In genomic region chr1:112626193-112626592, GRCh38 we compare ENCODE assay signal across 19 cellular contexts. TPM values are rescaled to one million over a fixed set of nuclear protein-coding genes. Genes with fewer than 3 reads are reported as not detected.
DNase-seq lines count a peak whose midpoint lies in the region; ATAC-seq and TF ChIP-seq lines count a peak whose summit lies in the region.
"Had no signal": no experiment of that assay in that cellular context is flagged by ENCODE, and none has a peak within 500 bp of the region (broad histone marks: within the 10 kb centered on the region; RNA-seq: fewer than 3 reads in every experiment).

No MANE protein-coding gene starts in this region.

- in situ Hi-C loops in HAP-1 (cut with MboI; ENCODE audit: low sequenced_read_pairs): no loop called here

- no peaks in the 10 kb centered on the region for H3K27me3 Mint-ChIP-seq in activated T-cell treated with anti-CD3 and anti-CD28 coated beads, Interleukin-2, amount 50 U/mL, for 24 hours
- H3K27me3 Mint-ChIP-seq in IgD-negative memory B cell: no peaks in the 10 kb centered on the region
- H3K27me3 Mint-ChIP-seq in central memory CD8-positive, alpha-beta T cell: no peaks in the 10 kb centered on the region
- H3K27me3 Mint-ChIP-seq: activated CD4-positive, alpha-beta T cell treated with anti-CD3 and anti-CD28 coated beads, Interleukin-2, amount 10 ng/mL, durations not matched to agents 24 days and 14 days; progenitor cell of endocrine pancreas; type B pancreatic cell had no signal

- WGBS in psoas muscle, 3 donors: 89 to 94% (median 93%) methylated on average over 5 of the region's 5 CpGs

- no peaks in the 10 kb centered on the region for H3K27me3 ChIP-seq in psoas muscle (ENCODE audit: insufficient read depth in 3 of 3, low read length in 2 of 3)
- H3K27me3 ChIP-seq in HAP-1 (ENCODE audit: low read depth): no peaks in the 10 kb centered on the region
- H3K27me3 ChIP-seq: cardiac muscle cell had no signal

- DNase-seq in activated T-cell treated with anti-CD3 and anti-CD28 coated beads, Interleukin-2, amount 50 U/mL, for 24 hours: no peak
- DNase-seq in activated T-cell treated with anti-CD3 and anti-CD28 coated beads for 4 hours (no peak), psoas muscle (no peak), NAMALWA (ENCODE audit: low spot score) (no peak), HAP-1 (ENCODE audit: low spot score in 2 of 2) (no peak)
- no peak for DNase-seq in central memory CD8-positive, alpha-beta T cell (ENCODE audit: low spot score in 2 of 2)
- DNase-seq in activated effector memory CD4-positive, alpha-beta T cell treated with anti-CD3 and anti-CD28 coated beads, Interleukin-2, amount 50 U/mL, for 16 hours: no peak
- DNase-seq: activated gamma-delta T cell treated with Interleukin-2 at 50 U/mL for 16 hours, cortex of kidney, endodermal cell, islet precursor cell, NCI-H2081 treated with DMSO at 0.1 percent for 48 hours, NCI-H82 had no signal

- intact Hi-C loops in psoas muscle (cut with DNase I): no loop called here

- H3K9me3 ChIP-seq in psoas muscle (no peaks in the 10 kb centered on the region), HAP-1 (no peaks in the 10 kb centered on the region)

- peak overlapping the region; percentile 96 for H3K27ac ChIP-seq in psoas muscle
- H3K27ac ChIP-seq: cardiac muscle cell, VCaP had no signal

- H3K4me1 Mint-ChIP-seq in activated T-cell treated with anti-CD3 and anti-CD28 coated beads, Interleukin-2, amount 50 U/mL, for 24 hours (ENCODE audit: low read depth): peaks cover 79% of the 10 kb centered on the region
- H3K4me1 Mint-ChIP-seq in IgD-negative memory B cell: peaks cover 61 to 69% (median 65%) of the 10 kb centered on the region in 3 donors
- peaks cover 65% of the 10 kb centered on the region for H3K4me1 Mint-ChIP-seq in central memory CD8-positive, alpha-beta T cell
- H3K4me1 Mint-ChIP-seq: endodermal cell had no signal

- H3K4me1 ChIP-seq in psoas muscle: peaks cover 85% of the 10 kb centered on the region
- H3K4me1 ChIP-seq in HAP-1: peaks cover 13% of the 10 kb centered on the region

- TF ChIP-seq CTCF in psoas muscle (IDR thresholded peaks at IDR 0.05): no peak

- no peak overlapping the region for H3K4me3 ChIP-seq in psoas muscle
- H3K4me3 ChIP-seq in HAP-1: no peak overlapping the region
- H3K4me3 ChIP-seq: cardiac muscle cell had no signal

- ATAC-seq in central memory CD8-positive, alpha-beta T cell (replicated peaks; ENCODE audit: extremely low read depth, poor library complexity, severe bottlenecking): no peak
- no peak for ATAC-seq in psoas muscle

- H3K27ac Mint-ChIP-seq in activated T-cell treated with anti-CD3 and anti-CD28 coated beads, Interleukin-2, amount 50 U/mL, for 24 hours: peak overlapping the region; percentile 91
- peak overlapping the region in 2 of 3 donors; percentile 8 to 78 for H3K27ac Mint-ChIP-seq in IgD-negative memory B cell
- peak overlapping the region; percentile 33 for H3K27ac Mint-ChIP-seq in central memory CD8-positive, alpha-beta T cell (ENCODE audit: low read depth)
- H3K27ac Mint-ChIP-seq: endodermal cell, type B pancreatic cell had no signal

- peaks cover 90% of the 10 kb centered on the region for H3K36me3 Mint-ChIP-seq in activated T-cell treated with anti-CD3 and anti-CD28 coated beads, Interleukin-2, amount 50 U/mL, for 24 hours (ENCODE audit: low read depth)
- peaks cover 6% of the 10 kb centered on the region for H3K36me3 Mint-ChIP-seq in IgD-negative memory B cell
- H3K36me3 Mint-ChIP-seq in central memory CD8-positive, alpha-beta T cell (ENCODE audit: insufficient read depth): peaks cover 56% of the 10 kb centered on the region

- H3K4me3 Mint-ChIP-seq in activated T-cell treated with anti-CD3 and anti-CD28 coated beads, Interleukin-2, amount 50 U/mL, for 24 hours: no peak overlapping the region
- peak overlapping the region in 2 of 4 donors; percentile 25 to 64 for H3K4me3 Mint-ChIP-seq in IgD-negative memory B cell
- peak overlapping the region; percentile 12 for H3K4me3 Mint-ChIP-seq in central memory CD8-positive, alpha-beta T cell
- H3K4me3 Mint-ChIP-seq: activated CD4-positive, alpha-beta T cell treated with anti-CD3 and anti-CD28 coated beads, Interleukin-2, amount 10 ng/mL, durations not matched to agents 24 days and 14 days; endodermal cell; type B pancreatic cell had no signal

- no peaks in the 10 kb centered on the region for H3K9me3 Mint-ChIP-seq in activated T-cell treated with anti-CD3 and anti-CD28 coated beads, Interleukin-2, amount 50 U/mL, for 24 hours
- H3K9me3 Mint-ChIP-seq in IgD-negative memory B cell: no peaks in the 10 kb centered on the region
- H3K9me3 Mint-ChIP-seq in central memory CD8-positive, alpha-beta T cell: no peaks in the 10 kb centered on the region
- H3K9me3 Mint-ChIP-seq: endodermal cell, type B pancreatic cell had no signal

- H3K36me3 ChIP-seq in psoas muscle (ENCODE audit: insufficient read depth in 1 of 2, low read depth in 1 of 2): peaks cover 0 to 10% of the 10 kb centered on the region in 2 donors
- peaks cover 2% of the 10 kb centered on the region; the same call in 1 of the 2 replicates for H3K36me3 ChIP-seq in HAP-1 (replicated peaks)

RNA-seq across cellular contexts. Expression of gene CAPZA1, which starts 6.6 kb away (rescaled TPM):
- 192 TPM for polyA plus RNA-seq in IgD-negative memory B cell
- total RNA-seq in psoas muscle: 10 to 100 TPM; 24.2 to 39.1 (median 33.1) TPM
- polyA plus RNA-seq in psoas muscle: 10 to 100 TPM; 14.8 to 73.3 (median 58.2) TPM

RNA-seq across cellular contexts. Expression of gene ST7L, which starts 7.3 kb away (rescaled TPM):
- polyA plus RNA-seq in IgD-negative memory B cell (7.5 TPM), psoas muscle (10 to 100 TPM in 1 of 3 donors, 1 to 10 TPM in 2; 9.0 to 11.0 (median 9.3) TPM)
- 10 to 100 TPM; 12.1 to 13.7 (median 12.5) TPM for total RNA-seq in psoas muscle

RNA-seq across cellular contexts. Expression of gene MOV10, which starts 48.3 kb away (rescaled TPM):
- polyA plus RNA-seq in IgD-negative memory B cell (5.6 TPM), psoas muscle (1 to 10 TPM; 4.8 to 6.4 (median 6.4) TPM)
- total RNA-seq in psoas muscle: 10 to 100 TPM in 2 of 4 donors, 1 to 10 TPM in 2; 5.3 to 10.6 (median 8.3) TPM

Comparison
In these comparisons a context has a peak if more than half of its experiments do, and no peak if none do; other contexts are left out.
1. H3K27ac Mint-ChIP-seq: peak in every context shown above with its lines; median percentile 91 in activated T-cell treated with anti-CD3 and anti-CD28 coated beads, Interleukin-2, amount 50 U/mL, for 24 hours; 43 in IgD-negative memory B cell; 33 in central memory CD8-positive, alpha-beta T cell.